In the genomic region with DNA sequence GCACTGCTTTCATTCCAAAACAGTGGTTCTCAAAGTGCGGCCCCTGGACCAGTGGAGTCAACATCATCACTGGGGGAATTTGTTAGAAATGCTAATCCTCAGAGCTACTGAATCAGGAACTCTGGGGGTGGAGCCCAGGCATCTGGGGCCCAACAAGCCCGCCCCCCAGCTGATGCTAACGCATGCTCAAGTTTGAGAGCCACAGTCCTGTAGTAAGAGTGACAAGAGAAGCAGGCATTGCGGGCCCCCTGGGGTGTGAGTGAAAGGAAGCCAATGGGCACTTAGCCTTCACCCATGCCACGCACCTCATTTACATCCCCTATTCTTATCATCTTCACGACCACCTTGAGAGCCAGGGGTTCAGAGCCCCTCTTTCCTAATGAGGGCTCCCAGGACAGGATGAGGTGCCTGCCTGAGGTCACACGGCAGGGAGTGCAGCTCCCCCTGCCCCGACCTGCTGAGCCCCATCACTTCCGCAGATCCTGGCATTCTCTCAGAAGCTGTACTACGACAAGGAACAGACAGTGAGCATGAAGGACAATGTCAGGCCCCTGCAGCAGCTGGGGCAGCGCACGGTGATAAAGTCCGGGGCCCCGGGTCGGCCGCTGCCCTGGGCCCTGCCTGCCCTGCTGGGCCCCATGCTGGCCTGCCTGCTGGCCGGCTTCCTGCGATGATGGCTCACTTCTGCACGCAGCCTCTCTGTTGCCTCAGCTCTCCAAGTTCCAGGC, we compare ENCODE assay signal across 1 cellular context.
TF ChIP-seq lines count a peak whose summit lies in the region.

No MANE protein-coding gene starts in this region.

TF ChIP-seq in HepG2, 621 proteins besides CTCF, POLR2A, EP300 and RAD21 (continued from another document):
- TF ChIP-seq BRD4 (CRISPR knock-in tag; IDR thresholded peaks at IDR 0.05), result no peak
- no peak for TF ChIP-seq ZNF234 (CRISPR knock-in tag; conservative IDR thresholded peaks at IDR 0.05)
- no peak for TF ChIP-seq MYNN (CRISPR knock-in tag; IDR thresholded peaks at IDR 0.05; ENCODE audit: low read depth)
- TF ChIP-seq, protein P1, sequence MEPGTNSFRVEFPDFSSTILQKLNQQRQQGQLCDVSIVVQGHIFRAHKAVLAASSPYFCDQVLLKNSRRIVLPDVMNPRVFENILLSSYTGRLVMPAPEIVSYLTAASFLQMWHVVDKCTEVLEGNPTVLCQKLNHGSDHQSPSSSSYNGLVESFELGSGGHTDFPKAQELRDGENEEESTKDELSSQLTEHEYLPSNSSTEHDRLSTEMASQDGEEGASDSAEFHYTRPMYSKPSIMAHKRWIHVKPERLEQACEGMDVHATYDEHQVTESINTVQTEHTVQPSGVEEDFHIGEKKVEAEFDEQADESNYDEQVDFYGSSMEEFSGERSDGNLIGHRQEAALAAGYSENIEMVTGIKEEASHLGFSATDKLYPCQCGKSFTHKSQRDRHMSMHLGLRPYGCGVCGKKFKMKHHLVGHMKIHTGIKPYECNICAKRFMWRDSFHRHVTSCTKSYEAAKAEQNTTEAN (CRISPR knock-in tag; conservative IDR thresholded peaks at IDR 0.05), result no peak
- TF ChIP-seq, protein P2, sequence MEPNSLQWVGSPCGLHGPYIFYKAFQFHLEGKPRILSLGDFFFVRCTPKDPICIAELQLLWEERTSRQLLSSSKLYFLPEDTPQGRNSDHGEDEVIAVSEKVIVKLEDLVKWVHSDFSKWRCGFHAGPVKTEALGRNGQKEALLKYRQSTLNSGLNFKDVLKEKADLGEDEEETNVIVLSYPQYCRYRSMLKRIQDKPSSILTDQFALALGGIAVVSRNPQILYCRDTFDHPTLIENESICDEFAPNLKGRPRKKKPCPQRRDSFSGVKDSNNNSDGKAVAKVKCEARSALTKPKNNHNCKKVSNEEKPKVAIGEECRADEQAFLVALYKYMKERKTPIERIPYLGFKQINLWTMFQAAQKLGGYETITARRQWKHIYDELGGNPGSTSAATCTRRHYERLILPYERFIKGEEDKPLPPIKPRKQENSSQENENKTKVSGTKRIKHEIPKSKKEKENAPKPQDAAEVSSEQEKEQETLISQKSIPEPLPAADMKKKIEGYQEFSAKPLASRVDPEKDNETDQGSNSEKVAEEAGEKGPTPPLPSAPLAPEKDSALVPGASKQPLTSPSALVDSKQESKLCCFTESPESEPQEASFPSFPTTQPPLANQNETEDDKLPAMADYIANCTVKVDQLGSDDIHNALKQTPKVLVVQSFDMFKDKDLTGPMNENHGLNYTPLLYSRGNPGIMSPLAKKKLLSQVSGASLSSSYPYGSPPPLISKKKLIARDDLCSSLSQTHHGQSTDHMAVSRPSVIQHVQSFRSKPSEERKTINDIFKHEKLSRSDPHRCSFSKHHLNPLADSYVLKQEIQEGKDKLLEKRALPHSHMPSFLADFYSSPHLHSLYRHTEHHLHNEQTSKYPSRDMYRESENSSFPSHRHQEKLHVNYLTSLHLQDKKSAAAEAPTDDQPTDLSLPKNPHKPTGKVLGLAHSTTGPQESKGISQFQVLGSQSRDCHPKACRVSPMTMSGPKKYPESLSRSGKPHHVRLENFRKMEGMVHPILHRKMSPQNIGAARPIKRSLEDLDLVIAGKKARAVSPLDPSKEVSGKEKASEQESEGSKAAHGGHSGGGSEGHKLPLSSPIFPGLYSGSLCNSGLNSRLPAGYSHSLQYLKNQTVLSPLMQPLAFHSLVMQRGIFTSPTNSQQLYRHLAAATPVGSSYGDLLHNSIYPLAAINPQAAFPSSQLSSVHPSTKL (CRISPR knock-in tag; IDR thresholded peaks at IDR 0.05), result no peak
- TF ChIP-seq NFE2L2 (IDR thresholded peaks at IDR 0.05; ENCODE audit: low read length), result no peak
- TF ChIP-seq CENPT (CRISPR knock-in tag; IDR thresholded peaks at IDR 0.05; ENCODE audit: low read depth), result no peak
- TF ChIP-seq ZNF354B (CRISPR knock-in tag; IDR thresholded peaks at IDR 0.05), result no peak
- TF ChIP-seq, protein P3, sequence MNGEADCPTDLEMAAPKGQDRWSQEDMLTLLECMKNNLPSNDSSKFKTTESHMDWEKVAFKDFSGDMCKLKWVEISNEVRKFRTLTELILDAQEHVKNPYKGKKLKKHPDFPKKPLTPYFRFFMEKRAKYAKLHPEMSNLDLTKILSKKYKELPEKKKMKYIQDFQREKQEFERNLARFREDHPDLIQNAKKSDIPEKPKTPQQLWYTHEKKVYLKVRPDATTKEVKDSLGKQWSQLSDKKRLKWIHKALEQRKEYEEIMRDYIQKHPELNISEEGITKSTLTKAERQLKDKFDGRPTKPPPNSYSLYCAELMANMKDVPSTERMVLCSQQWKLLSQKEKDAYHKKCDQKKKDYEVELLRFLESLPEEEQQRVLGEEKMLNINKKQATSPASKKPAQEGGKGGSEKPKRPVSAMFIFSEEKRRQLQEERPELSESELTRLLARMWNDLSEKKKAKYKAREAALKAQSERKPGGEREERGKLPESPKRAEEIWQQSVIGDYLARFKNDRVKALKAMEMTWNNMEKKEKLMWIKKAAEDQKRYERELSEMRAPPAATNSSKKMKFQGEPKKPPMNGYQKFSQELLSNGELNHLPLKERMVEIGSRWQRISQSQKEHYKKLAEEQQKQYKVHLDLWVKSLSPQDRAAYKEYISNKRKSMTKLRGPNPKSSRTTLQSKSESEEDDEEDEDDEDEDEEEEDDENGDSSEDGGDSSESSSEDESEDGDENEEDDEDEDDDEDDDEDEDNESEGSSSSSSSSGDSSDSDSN (CRISPR knock-in tag; IDR thresholded peaks at IDR 0.05), result peak; percentile 73
- TF ChIP-seq ZNF883 (CRISPR knock-in tag; IDR thresholded peaks at IDR 0.05; ENCODE audit: not compliant biosample characterization), result no peak
- no peak for TF ChIP-seq ZMYM2 (CRISPR knock-in tag; IDR thresholded peaks at IDR 0.05)
- no peak for TF ChIP-seq NFKB2 (CRISPR knock-in tag; IDR thresholded peaks at IDR 0.05; ENCODE audit: borderline replicate concordance)
- TF ChIP-seq, protein P4, sequence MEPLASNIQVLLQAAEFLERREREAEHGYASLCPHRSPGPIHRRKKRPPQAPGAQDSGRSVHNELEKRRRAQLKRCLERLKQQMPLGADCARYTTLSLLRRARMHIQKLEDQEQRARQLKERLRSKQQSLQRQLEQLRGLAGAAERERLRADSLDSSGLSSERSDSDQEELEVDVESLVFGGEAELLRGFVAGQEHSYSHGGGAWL (CRISPR knock-in tag; IDR thresholded peaks at IDR 0.05), result peak; percentile 43; the same call in 1 of the 2 replicates
- TF ChIP-seq TAF1 (CRISPR knock-in tag; IDR thresholded peaks at IDR 0.05), result no peak
- no peak for TF ChIP-seq ZNF546 (CRISPR knock-in tag; conservative IDR thresholded peaks at IDR 0.05)
- no peak for TF ChIP-seq ZKSCAN1 (IDR thresholded peaks at IDR 0.05; ENCODE audit: low read length)
- TF ChIP-seq TBX2 (CRISPR knock-in tag; IDR thresholded peaks at IDR 0.05; ENCODE audit: borderline replicate concordance), result no peak
- TF ChIP-seq PCBP2 (optimal IDR thresholded peaks at IDR 0.05; ENCODE audit: low read depth, low read length, poor library complexity, severe bottlenecking), result no peak
- no peak for TF ChIP-seq CCAR2 (optimal IDR thresholded peaks at IDR 0.05; ENCODE audit: low read depth, low read length)
- TF ChIP-seq PAF1 (CRISPR knock-in tag; IDR thresholded peaks at IDR 0.05), result no peak
- TF ChIP-seq NFATC3 (CRISPR knock-in tag; IDR thresholded peaks at IDR 0.05), result no peak
TF ChIP-seq in HepG2: peak in this region for 9.
